Comparison of ENCODE assay signal across 9 cellular contexts in genomic region chr21:43703068-43703880, GRCh38. TPM values are rescaled to one million over a fixed set of nuclear protein-coding genes. Genes with fewer than 3 reads are reported as not detected.
DNase-seq lines count a peak whose midpoint lies in the region; ATAC-seq, FAIRE-seq and TF ChIP-seq lines count a peak whose summit lies in the region.
"Had no signal": no experiment of that assay in that cellular context is flagged by ENCODE, and none has a peak within 500 bp of the region (broad histone marks: within the 10 kb centered on the region; RNA-seq: fewer than 3 reads in every experiment).

No MANE protein-coding gene starts in this region.

- H3K27me3 ChIP-seq in GM12878 (replicated peaks in 1 of 2; ENCODE audit: control insufficient read depth in 2 of 2, insufficient read depth in 2 of 2, low read length in 1 of 2) (no peaks in the 10 kb centered on the region; a peak in 1 of 4 replicates), HepG2 (ENCODE audit: control insufficient read depth in 1 of 2, insufficient read depth in 2 of 2, low read length in 2 of 2) (peaks cover 0 to 2% of the 10 kb centered on the region in 2 experiments; a peak in 2 of 5 replicates), thyroid gland (no peaks in the 10 kb centered on the region)

- POLR2A ChIA-PET in GM12878 (lab: Charles Lee): no interaction called here
- POLR2A ChIA-PET in HepG2 (lab: Yijun Ruan, JAX): interaction anchor here (2.2 kb wide), 1 partner anchor 25 kb away, joined by 11 read pairs; no protein-coding TSS in a partner anchor

- H3K27ac ChIP-seq in GM12878 (ENCODE audit: control insufficient read depth, insufficient read depth): no peak overlapping the region
- peak overlapping the region; percentile 66 for H3K27ac ChIP-seq in HepG2 (ENCODE audit: extremely low read length, insufficient read depth, low read length)
- H3K27ac ChIP-seq in thyroid gland: no peak overlapping the region

- H3K4me2 ChIP-seq in GM12878 (ENCODE audit: control insufficient read depth, insufficient read depth): 0 out of 2 replicates have a peak overlapping the region, but pooled peaks have one; percentile 9
- H3K4me2 ChIP-seq in HepG2 (ENCODE audit: low read depth, low read length): peak overlapping the region; percentile 85

- CTCF ChIA-PET in GM12878 (lab: Yijun Ruan, JAX): no interaction called here
- CTCF ChIA-PET in HepG2 (lab: Yijun Ruan, JAX; ENCODE audit: low intra/inter-chr PET ratio, low total read pairs): no interaction called here

- H4K20me1 ChIP-seq in GM12878 (ENCODE audit: control insufficient read depth, insufficient read depth) (no peaks in the 10 kb centered on the region), HepG2 (ENCODE audit: insufficient read depth, low read length) (no peaks in the 10 kb centered on the region)

- RAD21 ChIA-PET in GM12878 (lab: Charles Lee; ENCODE audit: unreplicated experiment): no interaction called here

- DNase-seq in activated T-cell treated with anti-CD3 and anti-CD28 coated beads, Interleukin-2, amount 50 U/mL, for 1 hour: peak; percentile 32
- DNase-seq in activated T-cell treated with anti-CD3 and anti-CD28 coated beads, Interleukin-2, amount 50 U/mL, for 48 hours: no peak
- DNase-seq in GM12878 (ENCODE audit: low read depth, low spot score) (no peak), HepG2 (ENCODE audit: low spot score) (peak; percentile 57), thyroid gland (peak; percentile 67 to 76), NCI-H2029 treated with DMSO at 0.1 percent for 48 hours (lab: John Stamatoyannopoulos, UW) (no peak), Ammon's horn (ENCODE audit: low spot score) (no peak)
- DNase-seq: DND-41 had no signal

- 32% methylated on average over 27 of the region's 27 CpGs for WGBS in GM12878 (ENCODE audit: insufficient coverage, insufficient replicate concordance, low lambda C conversion rate, missing lambda C conversion rate)
- WGBS in HepG2 (ENCODE audit: low lambda C conversion rate): 3% methylated on average over 20 of the region's 27 CpGs
- 36 to 44% methylated on average over 26 to 27 of the region's 27 CpGs for WGBS in thyroid gland, 2 donors

- intact Hi-C loops in GM12878 (cut with micrococcal nuclease; ENCODE audit: unreplicated experiment) (no loop called here), HepG2 (cut with micrococcal nuclease; ENCODE audit: unreplicated experiment) (loop anchor here (10.0 kb wide), 1 partner anchor 72 kb away; the partner anchor contains the start of gene CSTB), thyroid gland (cut with DNase I) (loop anchor here (5.0 kb wide), 1 partner anchor 41 kb away; no protein-coding TSS in a partner anchor)

- no peak for TF ChIP-seq EP300 in GM12878 (IDR thresholded peaks at IDR 0.05; ENCODE audit: borderline replicate concordance in 1 of 2, control insufficient read depth in 1 of 2, low read depth in 2 of 2, low read length in 2 of 2)
- TF ChIP-seq EP300 in HepG2 (IDR thresholded peaks at IDR 0.05; ENCODE audit: low read depth in 2 of 2, low read length in 2 of 2): no peak
- no peak for TF ChIP-seq EP300 in HepG2 (CRISPR knock-in tag; IDR thresholded peaks at IDR 0.05; ENCODE audit: borderline replicate concordance)

- H3K79me2 ChIP-seq in GM12878 (ENCODE audit: control insufficient read depth, insufficient read depth, low read length) (no peaks in the 10 kb centered on the region), HepG2 (ENCODE audit: insufficient read depth, low read length) (no peaks in the 10 kb centered on the region)

- no peak overlapping the region for H3K4me3 ChIP-seq in GM12878
- peak overlapping the region; percentile 40 to 63 (median 55) for H3K4me3 ChIP-seq in HepG2 (replicated peaks in 1 of 3; ENCODE audit: insufficient read depth in 1 of 3, low read depth in 2 of 3, low read length in 3 of 3)
- H3K4me3 ChIP-seq in thyroid gland (replicated peaks in 1 of 3): no peak overlapping the region

- BruUV-seq in GM12878 (replicated peaks; lab: Mats Ljungman, UMichigan) (no TSS peak), HepG2 (replicated peaks; lab: Mats Ljungman, UMichigan) (no TSS peak)

- no peak for TF ChIP-seq POLR2A in GM12878 (IDR thresholded peaks at IDR 0.05; ENCODE audit: low read depth, low read length)
- TF ChIP-seq POLR2A in HepG2 (IDR thresholded peaks at IDR 0.05; ENCODE audit: insufficient read depth in 1 of 2, low read depth in 2 of 2, low read length in 2 of 2): peak in 1 of 2 experiments; percentile 35; a peak in 1 of 4 replicates
- peak in 1 of 2 donors; percentile 10 for TF ChIP-seq POLR2A in thyroid gland (IDR thresholded peaks at IDR 0.05)

- H3K9ac ChIP-seq in GM12878 (ENCODE audit: control insufficient read depth, insufficient read depth, low read length): no peak overlapping the region
- peak overlapping the region; percentile 50 for H3K9ac ChIP-seq in HepG2 (ENCODE audit: insufficient read depth, low read depth, low read length)

- TF ChIP-seq CTCF in GM12878 (IDR thresholded peaks at IDR 0.05 in 2 of 3, conservative IDR thresholded peaks at IDR 0.05 in 1 of 3; ENCODE audit: control insufficient read depth in 2 of 3, extremely low read depth in 1 of 3, insufficient read depth in 1 of 3, low read depth in 3 of 3, low read length in 3 of 3) (no peak), HepG2 (CRISPR knock-in tag; IDR thresholded peaks at IDR 0.05) (peak; percentile 33), thyroid gland (IDR thresholded peaks at IDR 0.05) (no peak)

- 0 out of 2 replicates have a peak overlapping the region, but pooled peaks have one; percentile 12 for H2AFZ ChIP-seq in GM12878 (ENCODE audit: control insufficient read depth, low read depth, low read length)
- peak overlapping the region; percentile 15 for H2AFZ ChIP-seq in HepG2 (ENCODE audit: low read length)

- SMC1A ChIA-PET in GM12878 (lab: Charles Lee; ENCODE audit: uncharacterized antibody, unreplicated experiment): no interaction called here

- FAIRE-seq in GM12878 (lab: Jason Lieb, UNC) (no peak), HepG2 (lab: Jason Lieb, UNC) (no peak)

- H3K9me3 ChIP-seq in GM12878 (replicated peaks; ENCODE audit: control insufficient read depth, insufficient read depth, low read length) (no peaks in the 10 kb centered on the region), HepG2 (ENCODE audit: low read length) (no peaks in the 10 kb centered on the region), thyroid gland (no peaks in the 10 kb centered on the region)

- in situ Hi-C loops in GM12878 (cut with MboI) (no loop called here), HepG2 (cut with HindIII; ENCODE audit: extremely low pct_ligation_motif_present, low pct_unique_long_range_greater_than_20kb) (no loop called here)

- no peak for TF ChIP-seq RAD21 in GM12878 (IDR thresholded peaks at IDR 0.05; ENCODE audit: insufficient read depth, low read depth, low read length)
- no peak for TF ChIP-seq RAD21 in HepG2 (CRISPR knock-in tag; IDR thresholded peaks at IDR 0.05)

- H3K36me3 ChIP-seq in GM12878 (ENCODE audit: control insufficient read depth in 2 of 2, insufficient read depth in 2 of 2, low read length in 1 of 2) (no peaks in the 10 kb centered on the region), HepG2 (replicated peaks in 1 of 2; ENCODE audit: control insufficient read depth in 1 of 2, insufficient read depth in 2 of 2, low read length in 2 of 2) (no peaks in the 10 kb centered on the region), thyroid gland (no peaks in the 10 kb centered on the region)

- peak; percentile 41 for ATAC-seq in GM12878
- ATAC-seq in HepG2: peak; percentile 67
- ATAC-seq in HG02884 (IDR thresholded peaks at IDR 0.05; ENCODE audit: unreplicated experiment): no peak

- H3K4me1 ChIP-seq in GM12878 (ENCODE audit: control insufficient read depth, insufficient read depth, low read length) (peaks cover 6% of the 10 kb centered on the region), HepG2 (ENCODE audit: insufficient read depth, low read length) (peaks cover 82% of the 10 kb centered on the region), thyroid gland (peaks cover 0 to 13% of the 10 kb centered on the region in 2 donors)

RNA-seq across cellular contexts. Expression of gene PDXK, which starts 15.7 kb away (rescaled TPM):
- total RNA-seq in GM12878 (2013; cell fraction: nucleolus; rRNA removed): 96.3 and 106 TPM in 2 replicates
- 45.0 and 59.7 TPM in 2 replicates for total RNA-seq in GM12878 (2014; rRNA removed)
- total RNA-seq in GM12878 (2014; rRNA removed; fragmentation: Illumina TruSeq; extraction: Trizol): 41.3 and 45.8 TPM in 2 replicates
- 107 and 111 TPM in 2 replicates for total RNA-seq in GM12878 (2021)
- polyA plus RNA-seq in GM12878 (2011; ENCODE audit: low read depth): 45.1 TPM
- 103 and 141 TPM in 2 replicates for polyA plus RNA-seq in GM12878 (2011; rRNA removed)
- 143 and 158 TPM in 2 replicates for polyA plus RNA-seq in GM12878 (2011; cell fraction: cytosol; rRNA removed)
- 133 and 137 TPM in 2 replicates for polyA plus RNA-seq in GM12878 (2011; cell fraction: nucleus; rRNA removed)
- polyA plus RNA-seq in GM12878 (2012): 65.0 and 92.7 TPM in 2 replicates
- polyA plus RNA-seq in GM12878 (2014; fragmentation: Illumina TruSeq; extraction: Trizol): 24.3 and 53.1 TPM in 2 replicates
- 10 to 100 TPM in 1 of 2 experiments, 1 to 10 TPM in 1; 3.7 to 11.4 TPM for polyA plus RNA-seq in GM12878 (2014; fragmentation: Nextera tagmentation; extraction: Ambion mirVana)
- 66.9 and 83.4 TPM in 2 replicates for polyA plus RNA-seq in GM12878 (2014; rRNA removed)
- polyA plus RNA-seq in GM12878 (2016; fragmentation: Nextera tagmentation; extraction: Ambion mirVana): 10 to 100 TPM; 82.1 to 96.8 TPM
- polyA minus RNA-seq in GM12878 (2011; rRNA and poly(A)+ RNA removed): 159 and 187 TPM in 2 replicates
- 38.8 and 43.0 TPM in 2 replicates for polyA minus RNA-seq in GM12878 (2011; cell fraction: cytosol; rRNA and poly(A)+ RNA removed)
- polyA minus RNA-seq in GM12878 (2011; cell fraction: nucleus; rRNA and poly(A)+ RNA removed): 19.3 and 36.7 TPM in 2 replicates
- total RNA-seq in HepG2 (2016; rRNA removed; fragmentation: Illumina TruSeq; extraction: Trizol): 114 and 151 TPM in 2 replicates
- total RNA-seq in HepG2 (2016; cell fraction: cytosol; rRNA removed; fragmentation: Illumina TruSeq; extraction: Trizol; ENCODE audit: low read depth): 28.6 and 35.2 TPM in 2 replicates
- 115 and 149 TPM in 2 replicates for total RNA-seq in HepG2 (2016; cell fraction: insoluble cytoplasmic fraction; rRNA removed; fragmentation: Illumina TruSeq; extraction: Trizol)
- total RNA-seq in HepG2 (2016; cell fraction: membrane; rRNA removed; fragmentation: Illumina TruSeq; extraction: Trizol): 62.0 and 68.5 TPM in 2 replicates
- total RNA-seq in HepG2 (2016; cell fraction: nucleus; rRNA removed; fragmentation: Illumina TruSeq; extraction: Trizol): 61.1 and 71.3 TPM in 2 replicates
- polyA plus RNA-seq in HepG2 (2011; rRNA removed): 165 and 184 TPM in 2 replicates
- 146 and 162 TPM in 2 replicates for polyA plus RNA-seq in HepG2 (2011; cell fraction: cytosol; rRNA removed)
- polyA plus RNA-seq in HepG2 (2011; cell fraction: nucleus; rRNA removed): 215 and 264 TPM in 2 replicates
- 82.4 and 87.9 TPM in 2 replicates for polyA plus RNA-seq in HepG2 (2012)
- 45.4 and 55.7 TPM in 2 replicates for polyA plus RNA-seq in HepG2 (2016; cell fraction: cytosol; fragmentation: Illumina TruSeq; extraction: Trizol; ENCODE audit: low read depth)
- polyA plus RNA-seq in HepG2 (2016; cell fraction: insoluble cytoplasmic fraction; fragmentation: Illumina TruSeq; extraction: Trizol; ENCODE audit: low read depth): 135 and 141 TPM in 2 replicates
- polyA plus RNA-seq in HepG2 (2016; cell fraction: membrane; fragmentation: Illumina TruSeq; extraction: Trizol; ENCODE audit: low read depth): 56.2 and 56.5 TPM in 2 replicates
- 113 and 114 TPM in 2 replicates for polyA plus RNA-seq in HepG2 (2016; cell fraction: nucleus; fragmentation: Illumina TruSeq; extraction: Trizol; ENCODE audit: insufficient read depth, low read depth)
- polyA minus RNA-seq in HepG2 (2011; rRNA and poly(A)+ RNA removed; ENCODE audit: low replicate concordance): 159 and 241 TPM in 2 replicates
- polyA minus RNA-seq in HepG2 (2011; cell fraction: cytosol; rRNA and poly(A)+ RNA removed): 48.1 and 61.1 TPM in 2 replicates
- polyA minus RNA-seq in HepG2 (2011; cell fraction: nucleus; rRNA and poly(A)+ RNA removed): 60.5 and 61.0 TPM in 2 replicates
- total RNA-seq in thyroid gland: 10 to 100 TPM; 70.6 to 95.5 (median 92.4) TPM

RNA-seq across cellular contexts. Expression of gene RRP1B, which starts 43.9 kb away (rescaled TPM):
- total RNA-seq in GM12878 (2013; cell fraction: nucleolus; rRNA removed): 21.9 and 26.3 TPM in 2 replicates
- total RNA-seq in GM12878 (2014; rRNA removed): 38.1 and 41.9 TPM in 2 replicates
- total RNA-seq in GM12878 (2014; rRNA removed; fragmentation: Illumina TruSeq; extraction: Trizol): 32.5 and 36.3 TPM in 2 replicates
- total RNA-seq in GM12878 (2021): 52.8 and 57.4 TPM in 2 replicates
- polyA plus RNA-seq in GM12878 (2011; ENCODE audit: low read depth): 9.6 TPM
- polyA plus RNA-seq in GM12878 (2011; rRNA removed): 15.7 and 19.3 TPM in 2 replicates
- polyA plus RNA-seq in GM12878 (2011; cell fraction: cytosol; rRNA removed): 14.4 and 15.0 TPM in 2 replicates
- 18.0 and 25.0 TPM in 2 replicates for polyA plus RNA-seq in GM12878 (2011; cell fraction: nucleus; rRNA removed)
- polyA plus RNA-seq in GM12878 (2012): 17.1 and 18.2 TPM in 2 replicates
- polyA plus RNA-seq in GM12878 (2014; fragmentation: Illumina TruSeq; extraction: Trizol): 35.7 and 39.9 TPM in 2 replicates
- 1 to 10 TPM; 8.1 to 9.7 TPM for polyA plus RNA-seq in GM12878 (2014; fragmentation: Nextera tagmentation; extraction: Ambion mirVana)
- polyA plus RNA-seq in GM12878 (2014; rRNA removed): 33.7 and 35.0 TPM in 2 replicates
- polyA plus RNA-seq in GM12878 (2016; fragmentation: Nextera tagmentation; extraction: Ambion mirVana): 10 to 100 TPM; 45.0 to 47.0 TPM
- 18.6 and 20.1 TPM in 2 replicates for polyA minus RNA-seq in GM12878 (2011; rRNA and poly(A)+ RNA removed)
- polyA minus RNA-seq in GM12878 (2011; cell fraction: cytosol; rRNA and poly(A)+ RNA removed): 10.2 and 14.6 TPM in 2 replicates
- 5.7 and 11.2 TPM in 2 replicates for polyA minus RNA-seq in GM12878 (2011; cell fraction: nucleus; rRNA and poly(A)+ RNA removed)
- total RNA-seq in HepG2 (2016; rRNA removed; fragmentation: Illumina TruSeq; extraction: Trizol): 46.2 and 58.2 TPM in 2 replicates
- total RNA-seq in HepG2 (2016; cell fraction: cytosol; rRNA removed; fragmentation: Illumina TruSeq; extraction: Trizol; ENCODE audit: low read depth): 4.4 and 4.5 TPM in 2 replicates
- 45.9 and 49.4 TPM in 2 replicates for total RNA-seq in HepG2 (2016; cell fraction: insoluble cytoplasmic fraction; rRNA removed; fragmentation: Illumina TruSeq; extraction: Trizol)
- 16.5 and 16.9 TPM in 2 replicates for total RNA-seq in HepG2 (2016; cell fraction: membrane; rRNA removed; fragmentation: Illumina TruSeq; extraction: Trizol)
- total RNA-seq in HepG2 (2016; cell fraction: nucleus; rRNA removed; fragmentation: Illumina TruSeq; extraction: Trizol): 28.8 and 31.8 TPM in 2 replicates
- 16.3 TPM in 2 replicates for polyA plus RNA-seq in HepG2 (2011; rRNA removed)
- polyA plus RNA-seq in HepG2 (2011; cell fraction: cytosol; rRNA removed): 10.6 and 12.2 TPM in 2 replicates
- polyA plus RNA-seq in HepG2 (2011; cell fraction: nucleus; rRNA removed): 17.2 and 19.0 TPM in 2 replicates
- polyA plus RNA-seq in HepG2 (2012): 19.7 and 22.4 TPM in 2 replicates
- 1.9 and 2.3 TPM in 2 replicates for polyA plus RNA-seq in HepG2 (2016; cell fraction: cytosol; fragmentation: Illumina TruSeq; extraction: Trizol; ENCODE audit: low read depth)
- polyA plus RNA-seq in HepG2 (2016; cell fraction: insoluble cytoplasmic fraction; fragmentation: Illumina TruSeq; extraction: Trizol; ENCODE audit: low read depth): 45.7 and 50.1 TPM in 2 replicates
- 7.9 and 8.4 TPM in 2 replicates for polyA plus RNA-seq in HepG2 (2016; cell fraction: membrane; fragmentation: Illumina TruSeq; extraction: Trizol; ENCODE audit: low read depth)
- polyA plus RNA-seq in HepG2 (2016; cell fraction: nucleus; fragmentation: Illumina TruSeq; extraction: Trizol; ENCODE audit: insufficient read depth, low read depth): 52.6 and 53.3 TPM in 2 replicates
- 26.5 and 39.4 TPM in 2 replicates for polyA minus RNA-seq in HepG2 (2011; rRNA and poly(A)+ RNA removed; ENCODE audit: low replicate concordance)
- polyA minus RNA-seq in HepG2 (2011; cell fraction: cytosol; rRNA and poly(A)+ RNA removed): 23.0 and 23.7 TPM in 2 replicates
- 12.1 and 17.0 TPM in 2 replicates for polyA minus RNA-seq in HepG2 (2011; cell fraction: nucleus; rRNA and poly(A)+ RNA removed)
- total RNA-seq in thyroid gland: 10 to 100 TPM; 19.7 to 22.8 (median 20.5) TPM

RNA-seq across cellular contexts. Expression of gene HSF2BP, which starts 44.0 kb away (rescaled TPM):
- total RNA-seq in GM12878 (2013; cell fraction: nucleolus; rRNA removed): 2.1 and 2.7 TPM in 2 replicates
- total RNA-seq in GM12878 (2014; rRNA removed): 0.33 and 0.45 TPM in 2 replicates
- total RNA-seq in GM12878 (2014; rRNA removed; fragmentation: Illumina TruSeq; extraction: Trizol): 0.32 and 0.45 TPM in 2 replicates
- total RNA-seq in GM12878 (2021): 0.38 and 0.48 TPM in 2 replicates
- 0.17 TPM for polyA plus RNA-seq in GM12878 (2011; ENCODE audit: low read depth)
- 0.20 and 0.26 TPM in 2 replicates for polyA plus RNA-seq in GM12878 (2011; rRNA removed)
- polyA plus RNA-seq in GM12878 (2011; cell fraction: cytosol; rRNA removed): 0.15 and 0.21 TPM in 2 replicates
- polyA plus RNA-seq in GM12878 (2011; cell fraction: nucleus; rRNA removed): 0.06 and 0.10 TPM in 2 replicates
- 0.25 and 0.49 TPM in 2 replicates for polyA plus RNA-seq in GM12878 (2012)
- 0.21 TPM in 1 of 2 replicates, not detected in the other for polyA plus RNA-seq in GM12878 (2014; fragmentation: Illumina TruSeq; extraction: Trizol)
- under 1 TPM; 0.07 to 0.19 TPM for polyA plus RNA-seq in GM12878 (2014; fragmentation: Nextera tagmentation; extraction: Ambion mirVana)
- 0.53 and 0.81 TPM in 2 replicates for polyA plus RNA-seq in GM12878 (2014; rRNA removed)
- polyA plus RNA-seq in GM12878 (2016; fragmentation: Nextera tagmentation; extraction: Ambion mirVana): under 1 TPM; 0.32 to 0.53 TPM
- 0.10 TPM in 1 of 2 replicates, not detected in the other for polyA minus RNA-seq in GM12878 (2011; rRNA and poly(A)+ RNA removed)
- not detected in 2 replicates for polyA minus RNA-seq in GM12878 (2011; cell fraction: cytosol; rRNA and poly(A)+ RNA removed)
- polyA minus RNA-seq in GM12878 (2011; cell fraction: nucleus; rRNA and poly(A)+ RNA removed): 0.38 TPM in 1 of 2 replicates, not detected in the other
- total RNA-seq in HepG2 (2016; rRNA removed; fragmentation: Illumina TruSeq; extraction: Trizol): 1.6 and 2.2 TPM in 2 replicates
- total RNA-seq in HepG2 (2016; cell fraction: cytosol; rRNA removed; fragmentation: Illumina TruSeq; extraction: Trizol; ENCODE audit: low read depth): 2.9 and 3.0 TPM in 2 replicates
- total RNA-seq in HepG2 (2016; cell fraction: insoluble cytoplasmic fraction; rRNA removed; fragmentation: Illumina TruSeq; extraction: Trizol): 1.8 and 2.1 TPM in 2 replicates
- 1.7 and 2.1 TPM in 2 replicates for total RNA-seq in HepG2 (2016; cell fraction: membrane; rRNA removed; fragmentation: Illumina TruSeq; extraction: Trizol)
- total RNA-seq in HepG2 (2016; cell fraction: nucleus; rRNA removed; fragmentation: Illumina TruSeq; extraction: Trizol): 1.6 and 2.4 TPM in 2 replicates
- 0.63 and 0.67 TPM in 2 replicates for polyA plus RNA-seq in HepG2 (2011; rRNA removed)
- 0.68 and 0.87 TPM in 2 replicates for polyA plus RNA-seq in HepG2 (2011; cell fraction: cytosol; rRNA removed)
- 0.98 and 1.1 TPM in 2 replicates for polyA plus RNA-seq in HepG2 (2011; cell fraction: nucleus; rRNA removed)
- polyA plus RNA-seq in HepG2 (2012): 0.92 and 0.95 TPM in 2 replicates
- polyA plus RNA-seq in HepG2 (2016; cell fraction: cytosol; fragmentation: Illumina TruSeq; extraction: Trizol; ENCODE audit: low read depth): 0.49 and 0.50 TPM in 2 replicates
- 1.4 and 1.6 TPM in 2 replicates for polyA plus RNA-seq in HepG2 (2016; cell fraction: insoluble cytoplasmic fraction; fragmentation: Illumina TruSeq; extraction: Trizol; ENCODE audit: low read depth)
- 0.49 and 0.94 TPM in 2 replicates for polyA plus RNA-seq in HepG2 (2016; cell fraction: membrane; fragmentation: Illumina TruSeq; extraction: Trizol; ENCODE audit: low read depth)
- 0.75 and 1.5 TPM in 2 replicates for polyA plus RNA-seq in HepG2 (2016; cell fraction: nucleus; fragmentation: Illumina TruSeq; extraction: Trizol; ENCODE audit: insufficient read depth, low read depth)
- 0.48 and 3.0 TPM in 2 replicates for polyA minus RNA-seq in HepG2 (2011; rRNA and poly(A)+ RNA removed; ENCODE audit: low replicate concordance)
- 0.69 TPM in 1 of 2 replicates, not detected in the other for polyA minus RNA-seq in HepG2 (2011; cell fraction: cytosol; rRNA and poly(A)+ RNA removed)
- polyA minus RNA-seq in HepG2 (2011; cell fraction: nucleus; rRNA and poly(A)+ RNA removed): 3.1 and 4.4 TPM in 2 replicates
- total RNA-seq in thyroid gland: 1 to 10 TPM in 1 of 4 donors, under 1 TPM in 3; 0.33 to 1.2 (median 0.84) TPM

Comparison
In these comparisons a context has a peak if more than half of its experiments do, and no peak if none do; other contexts are left out.
1. DNase-seq: peak in activated T-cell treated with anti-CD3 and anti-CD28 coated beads, Interleukin-2, amount 50 U/mL, for 1 hour (single experiment), HepG2 (single experiment) and thyroid gland (2 of 2); none in activated T-cell treated with anti-CD3 and anti-CD28 coated beads, Interleukin-2, amount 50 U/mL, for 48 hours (0 of 2), GM12878 (single experiment), NCI-H2029 treated with DMSO at 0.1 percent for 48 hours (single experiment) and Ammon's horn (single experiment).
2. H3K4me3 ChIP-seq: peak in HepG2 (3 of 3); none in GM12878 (single experiment) and thyroid gland (0 of 3).